24 cellular contexts compared by ENCODE assay signal in genomic region chr2:147683380-147683779, GRCh38.
DNase-seq lines count a peak whose midpoint lies in the region; ATAC-seq, FAIRE-seq and TF ChIP-seq lines count a peak whose summit lies in the region.
"Had no signal": no experiment of that assay in that cellular context is flagged by ENCODE, and none has a peak within 500 bp of the region (broad histone marks: within the 10 kb centered on the region; RNA-seq: fewer than 3 reads in every experiment).

No MANE protein-coding gene starts in this region.

- H3K9me3 Mint-ChIP-seq in WTC11 (peaks cover 28% of the 10 kb centered on the region), neural progenitor cell (peaks cover 3% of the 10 kb centered on the region)
- H3K9me3 Mint-ChIP-seq: CD4-positive, alpha-beta memory T cell had no signal

- H3K4me1 ChIP-seq in iPS DF 6.9 (ENCODE audit: control insufficient read depth, insufficient read depth, low read length) (no peaks in the 10 kb centered on the region), neural progenitor cell (peaks cover 29% of the 10 kb centered on the region), HepG2 (ENCODE audit: insufficient read depth, low read length) (no peaks in the 10 kb centered on the region)
- H3K4me1 ChIP-seq: SJCRH30 had no signal

- POLR2A ChIA-PET in WTC11 (lab: Charles Lee), result no interaction called here
- POLR2A ChIA-PET in HepG2 (lab: Yijun Ruan, JAX), result no interaction called here

- no peak for TF ChIP-seq POLR2A in HepG2 (IDR thresholded peaks at IDR 0.05; ENCODE audit: insufficient read depth in 1 of 2, low read depth in 2 of 2, low read length in 2 of 2)

- in situ Hi-C loops in HepG2 (cut with HindIII; ENCODE audit: extremely low pct_ligation_motif_present, low pct_unique_long_range_greater_than_20kb), result no loop called here

- no peak overlapping the region for H3K27ac Mint-ChIP-seq in WTC11
- peak overlapping the region; percentile 19 for H3K27ac Mint-ChIP-seq in neural progenitor cell
- H3K27ac Mint-ChIP-seq: CD4-positive, alpha-beta memory T cell had no signal

- ATAC-seq in WTC11 (peak; percentile 76), HepG2 (no peak)
- ATAC-seq: GM12878, PC-3, SK-N-SH treated with all-trans-retinoic acid at 6 μM for 48 hours had no signal

- peak overlapping the region; percentile 49 for H3K4me2 ChIP-seq in neural progenitor cell
- no peak overlapping the region for H3K4me2 ChIP-seq in HepG2 (ENCODE audit: low read depth, low read length)

- H3K27me3 Mint-ChIP-seq in WTC11 (ENCODE audit: low read depth) (peaks cover 2% of the 10 kb centered on the region; the same call in 1 of the 2 replicates), neural progenitor cell (ENCODE audit: insufficient read depth, low read depth) (peaks cover 3% of the 10 kb centered on the region)
- H3K27me3 Mint-ChIP-seq: CD4-positive, alpha-beta memory T cell had no signal

- peaks cover 2% of the 10 kb centered on the region; the same call in 1 of the 2 replicates for H3K9me3 ChIP-seq in iPS DF 6.9 (ENCODE audit: control insufficient read depth, insufficient read depth, low read length)
- H3K9me3 ChIP-seq in neural progenitor cell (ENCODE audit: low read depth), result no peaks in the 10 kb centered on the region
- no peaks in the 10 kb centered on the region for H3K9me3 ChIP-seq in HepG2 (ENCODE audit: low read length)
- H3K9me3 ChIP-seq: SJCRH30 had no signal

- no peaks in the 10 kb centered on the region for H3K36me3 ChIP-seq in iPS DF 6.9 (ENCODE audit: control insufficient read depth, insufficient read depth, low read length)
- no peaks in the 10 kb centered on the region for H3K36me3 ChIP-seq in neural progenitor cell
- no peaks in the 10 kb centered on the region for H3K36me3 ChIP-seq in HepG2 (replicated peaks in 1 of 2; ENCODE audit: control insufficient read depth in 1 of 2, insufficient read depth in 2 of 2, low read length in 2 of 2)
- H3K36me3 ChIP-seq: SJCRH30 had no signal

- CTCF ChIA-PET in WTC11 (lab: Charles Lee) (interaction anchor here (0.7 kb wide), 1 partner anchor 72 kb away, joined by 3 read pairs; no protein-coding TSS in a partner anchor), HepG2 (lab: Yijun Ruan, JAX; ENCODE audit: low intra/inter-chr PET ratio, low total read pairs) (no interaction called here)

- TF ChIP-seq CTCF in WTC11 (IDR thresholded peaks at IDR 0.05) (no peak), neural progenitor cell (IDR thresholded peaks at IDR 0.05) (no peak), HepG2 (CRISPR knock-in tag; IDR thresholded peaks at IDR 0.05) (no peak)

- H2AFZ ChIP-seq in neural progenitor cell (replicated peaks), result no peak overlapping the region
- H2AFZ ChIP-seq in HepG2 (ENCODE audit: low read length), result no peak overlapping the region

- FAIRE-seq in HepG2 (lab: Jason Lieb, UNC), result no peak
- FAIRE-seq: GM12878 had no signal

- no peak for TF ChIP-seq RAD21 in HepG2 (CRISPR knock-in tag; IDR thresholded peaks at IDR 0.05)

- no peak for TF ChIP-seq EP300 in HepG2 (IDR thresholded peaks at IDR 0.05; ENCODE audit: low read depth in 2 of 2, low read length in 2 of 2)
- TF ChIP-seq EP300 in HepG2 (CRISPR knock-in tag; IDR thresholded peaks at IDR 0.05; ENCODE audit: borderline replicate concordance), result no peak

- H4K20me1 ChIP-seq in neural progenitor cell (ENCODE audit: low read depth), result no peaks in the 10 kb centered on the region
- no peaks in the 10 kb centered on the region for H4K20me1 ChIP-seq in HepG2 (ENCODE audit: insufficient read depth, low read length)

- intact Hi-C loops in HepG2 (cut with micrococcal nuclease; ENCODE audit: unreplicated experiment), result no loop called here

- no CpG with 5 or more reads among the region's 2 CpGs for WGBS in iPS DF 6.9 (ENCODE audit: insufficient coverage, insufficient read length)
- 35% methylated on average over 2 of the region's 2 CpGs for WGBS in HepG2 (ENCODE audit: low lambda C conversion rate)

- peaks cover 19% of the 10 kb centered on the region for H3K4me1 Mint-ChIP-seq in WTC11
- H3K4me1 Mint-ChIP-seq in neural progenitor cell, result peaks cover 20% of the 10 kb centered on the region
- H3K4me1 Mint-ChIP-seq: CD4-positive, alpha-beta memory T cell had no signal

- no peak overlapping the region for H3K4me3 ChIP-seq in iPS DF 6.9 (ENCODE audit: low read length)
- no peak overlapping the region for H3K4me3 ChIP-seq in neural progenitor cell
- H3K4me3 ChIP-seq in HepG2 (replicated peaks in 1 of 3; ENCODE audit: insufficient read depth in 1 of 3, low read depth in 2 of 3, low read length in 3 of 3), result no peak overlapping the region
- H3K4me3 ChIP-seq: GM12878, SJCRH30 had no signal

- BruUV-seq in HepG2 (replicated peaks; lab: Mats Ljungman, UMichigan), result no TSS peak

- H3K9ac ChIP-seq in neural progenitor cell (no peak overlapping the region), HepG2 (ENCODE audit: insufficient read depth, low read depth, low read length) (no peak overlapping the region)

- H3F3A ChIP-seq in neural progenitor cell (ENCODE audit: low read depth), result peaks cover 11% of the 10 kb centered on the region

- DNase-seq in WTC11 (ENCODE audit: low spot score) (no peak), iPS DF 6.9 (ENCODE audit: low read depth, low spot score) (peak; percentile 5), neural progenitor cell (ENCODE audit: low spot score) (peak; percentile 74), SW480 (ENCODE audit: low spot score) (no peak), HepG2 (ENCODE audit: low spot score) (no peak), UCSD-AML1 (lab: John Stamatoyannopoulos, UW; ENCODE audit: unreplicated experiment) (no peak), mucosa of gallbladder (ENCODE audit: low spot score) (no peak)
- DNase-seq: C1 segment of cervical spinal cord; CD4-positive, alpha-beta memory T cell; COR-L47; DMS53; GDM1; KBM-7; MV-4-11; NCI-H1105 treated with DMSO at 0.1 percent for 48 hours; NCI-H146; NCI-H1930; NCI-H2107; NCI-H524 treated with DMSO at 0.1 percent for 48 hours; NCI-H774; PC-3; SJCRH30 had no signal

- H3K79me2 ChIP-seq in neural progenitor cell (ENCODE audit: low read depth) (no peaks in the 10 kb centered on the region), HepG2 (ENCODE audit: insufficient read depth, low read length) (no peaks in the 10 kb centered on the region)

- H3K4me3 Mint-ChIP-seq in WTC11 (no peak overlapping the region), neural progenitor cell (no peak overlapping the region)
- H3K4me3 Mint-ChIP-seq: CD4-positive, alpha-beta memory T cell had no signal

- no peak overlapping the region for H3K27ac ChIP-seq in iPS DF 6.9 (ENCODE audit: low read length)
- H3K27ac ChIP-seq in neural progenitor cell, result peak overlapping the region; percentile 77
- no peak overlapping the region for H3K27ac ChIP-seq in HepG2 (ENCODE audit: extremely low read length, insufficient read depth, low read length)
- H3K27ac ChIP-seq: SJCRH30 had no signal

- H3K27me3 ChIP-seq in iPS DF 6.9 (ENCODE audit: control insufficient read depth, insufficient read depth, low read length), result no peaks in the 10 kb centered on the region
- no peaks in the 10 kb centered on the region for H3K27me3 ChIP-seq in neural progenitor cell
- H3K27me3 ChIP-seq in HepG2 (ENCODE audit: control insufficient read depth in 1 of 2, insufficient read depth in 2 of 2, low read length in 2 of 2), result no peaks in the 10 kb centered on the region; a peak in 1 of 5 replicates
- H3K27me3 ChIP-seq: SJCRH30 had no signal

- H3K36me3 Mint-ChIP-seq in WTC11 (peaks cover 24% of the 10 kb centered on the region), neural progenitor cell (no peaks in the 10 kb centered on the region)
- H3K36me3 Mint-ChIP-seq: CD4-positive, alpha-beta memory T cell had no signal

TF ChIP-seq in WTC11, 78 proteins besides CTCF, POLR2A, EP300 and RAD21 (continues in another document):
- TF ChIP-seq ZNF219 (CRISPR knock-in tag; IDR thresholded peaks at IDR 0.05; ENCODE audit: borderline replicate concordance) (no peak), TCF7 (CRISPR knock-in tag; IDR thresholded peaks at IDR 0.05; ENCODE audit: low read depth) (no peak), STAT6 (CRISPR knock-in tag; conservative IDR thresholded peaks at IDR 0.05; ENCODE audit: low read depth) (no peak)

TF ChIP-seq in HepG2, 621 proteins besides CTCF, POLR2A, EP300 and RAD21 (continues in another document):
- TF ChIP-seq MATR3 (CRISPR knock-in tag; IDR thresholded peaks at IDR 0.05), result no peak
- TF ChIP-seq SMARCE1 (IDR thresholded peaks at IDR 0.05; ENCODE audit: borderline replicate concordance), result no peak
- TF ChIP-seq ZNF800 (CRISPR knock-in tag; IDR thresholded peaks at IDR 0.05), result no peak
- TF ChIP-seq, protein P1, sequence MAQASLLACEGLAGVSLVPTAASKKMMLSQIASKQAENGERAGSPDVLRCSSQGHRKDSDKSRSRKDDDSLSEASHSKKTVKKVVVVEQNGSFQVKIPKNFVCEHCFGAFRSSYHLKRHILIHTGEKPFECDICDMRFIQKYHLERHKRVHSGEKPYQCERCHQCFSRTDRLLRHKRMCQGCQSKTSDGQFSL (CRISPR knock-in tag; IDR thresholded peaks at IDR 0.05), result no peak
- no peak for TF ChIP-seq ZFY (CRISPR knock-in tag; IDR thresholded peaks at IDR 0.05)
- TF ChIP-seq ZNF7 (CRISPR knock-in tag; IDR thresholded peaks at IDR 0.05), result no peak
- TF ChIP-seq NCOA2 (CRISPR knock-in tag; IDR thresholded peaks at IDR 0.05), result no peak
- no peak for TF ChIP-seq ZZZ3 (CRISPR knock-in tag; IDR thresholded peaks at IDR 0.05; ENCODE audit: borderline replicate concordance)
- TF ChIP-seq ZBTB7B (CRISPR knock-in tag; IDR thresholded peaks at IDR 0.05), result no peak
- no peak for TF ChIP-seq ATM (IDR thresholded peaks at IDR 0.05; ENCODE audit: borderline replicate concordance)
- TF ChIP-seq ZNF570 (CRISPR knock-in tag; IDR thresholded peaks at IDR 0.05; ENCODE audit: borderline replicate concordance), result no peak

Comparison
In these comparisons a context has a peak if more than half of its experiments do, and no peak if none do; other contexts are left out.
1. DNase-seq: peak in iPS DF 6.9 (single experiment) and neural progenitor cell (single experiment); none in WTC11 (single experiment), SW480 (single experiment), HepG2 (single experiment), UCSD-AML1 (single experiment) and mucosa of gallbladder (single experiment).